ENCODE assay signal across 25 cellular contexts in the genomic region with DNA sequence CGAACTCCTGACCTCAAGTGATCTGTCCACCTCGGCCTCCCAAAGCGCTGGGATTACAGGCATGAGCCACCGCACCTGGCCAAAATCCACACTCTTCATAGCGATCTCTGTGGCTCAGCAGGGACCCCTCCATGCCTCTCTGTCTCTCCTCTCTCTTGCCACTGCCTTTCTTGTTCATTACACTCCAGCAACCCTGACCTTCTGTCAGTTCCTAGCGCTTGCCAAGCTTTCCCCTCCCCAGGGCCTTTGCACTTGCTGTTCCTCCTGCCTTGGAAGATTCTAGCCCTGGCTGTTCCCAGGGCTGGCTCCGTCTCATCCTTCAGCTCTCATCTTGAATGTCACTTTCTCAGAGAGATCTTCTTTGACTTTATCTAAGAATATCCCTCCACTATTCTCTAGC. TPM values are rescaled to one million over a fixed set of nuclear protein-coding genes. Genes with fewer than 3 reads are reported as not detected.
"Had no signal": no experiment of that assay in that cellular context is flagged by ENCODE, and none has a peak within 500 bp of the region (broad histone marks: within the 10 kb centered on the region; RNA-seq: fewer than 3 reads in every experiment).

No MANE protein-coding gene starts in this region.

- H3K27ac Mint-ChIP-seq: activated CD4-positive, alpha-beta memory T cell treated with anti-CD3 and anti-CD28 coated beads, Interleukin-2, amount 10 ng/mL, durations not matched to agents 7 days and 5 days; activated CD4-positive, alpha-beta T cell treated with anti-CD3 and anti-CD28 coated beads, Interleukin-2, amount 10 ng/mL, durations not matched to agents 7 days and 5 days; activated naive CD4-positive, alpha-beta T cell treated with anti-CD3 and anti-CD28 coated beads, Interleukin-2, amount 50 U/mL, for 24 hours; activated naive CD8-positive, alpha-beta T cell treated with anti-CD3 and anti-CD28 coated beads, Interleukin-2, amount 50 U/mL, for 24 hours; activated T-helper 17 cell treated with anti-CD3 and anti-CD28 coated beads, Interleukin-2, amount 50 U/mL, for 72 hours; stimulated activated effector memory CD8-positive, alpha-beta T cell treated with anti-CD3 and anti-CD28 coated beads, Interleukin-12 subunit alpha, Interleukin-12 subunit beta, amount 100 ng/mL, for 72 hours; stimulated activated naive CD8-positive, alpha-beta T cell treated with anti-CD3 and anti-CD28 coated beads, Interleukin-15, Interleukin-2, amounts not matched to agents 100 ng/mL and 50 ng/mL, for 24 hours; T-cell; WTC11 had no signal

- H3K4me3 ChIP-seq: gastrocnemius medialis, thyroid gland had no signal

- H3K4me3 Mint-ChIP-seq: activated CD4-positive, alpha-beta memory T cell treated with anti-CD3 and anti-CD28 coated beads, Interleukin-2, amount 10 ng/mL, durations not matched to agents 7 days and 5 days; activated CD4-positive, alpha-beta T cell treated with anti-CD3 and anti-CD28 coated beads, Interleukin-2, amount 10 ng/mL, durations not matched to agents 7 days and 5 days; activated naive CD4-positive, alpha-beta T cell treated with anti-CD3 and anti-CD28 coated beads, Interleukin-2, amount 50 U/mL, for 24 hours; activated naive CD8-positive, alpha-beta T cell treated with anti-CD3 and anti-CD28 coated beads, Interleukin-2, amount 50 U/mL, for 24 hours; activated T-cell treated with anti-CD3 and anti-CD28 coated beads, Interleukin-2, amount 50 U/mL, for 4 hours; activated T-helper 17 cell treated with anti-CD3 and anti-CD28 coated beads, Interleukin-2, amount 50 U/mL, for 72 hours; stimulated activated effector memory CD8-positive, alpha-beta T cell treated with anti-CD3 and anti-CD28 coated beads, Interleukin-12 subunit alpha, Interleukin-12 subunit beta, amount 100 ng/mL, for 72 hours; stimulated activated naive CD8-positive, alpha-beta T cell treated with anti-CD3 and anti-CD28 coated beads, Interleukin-15, Interleukin-2, amounts not matched to agents 100 ng/mL and 50 ng/mL, for 24 hours; T-cell; WTC11 had no signal

- H3K36me3 ChIP-seq: gastrocnemius medialis, thyroid gland had no signal

- ATAC-seq: activated naive CD8-positive, alpha-beta T cell treated with anti-CD3 and anti-CD28 coated beads, Interleukin-2, amount 50 U/mL, for 24 hours; activated T-cell treated with anti-CD3 and anti-CD28 coated beads, Interleukin-2, amount 50 U/mL, for 4 hours; activated T-helper 17 cell treated with anti-CD3 and anti-CD28 coated beads, Interleukin-2, amount 50 U/mL, for 72 hours; gastrocnemius medialis; left cardiac atrium; left ventricle myocardium superior; right cardiac atrium; stimulated activated effector memory CD8-positive, alpha-beta T cell treated with anti-CD3 and anti-CD28 coated beads, Interleukin-12 subunit alpha, Interleukin-12 subunit beta, amount 100 ng/mL, for 72 hours; T-cell; WTC11 had no signal

- H3K9me3 ChIP-seq: gastrocnemius medialis, thyroid gland had no signal

- H3K27me3 ChIP-seq: thyroid gland had no signal

- H3K36me3 Mint-ChIP-seq: activated naive CD4-positive, alpha-beta T cell treated with anti-CD3 and anti-CD28 coated beads, Interleukin-2, amount 50 U/mL, for 24 hours; naive thymus-derived CD4-positive, alpha-beta T cell; stimulated activated effector memory CD8-positive, alpha-beta T cell treated with anti-CD3 and anti-CD28 coated beads, Interleukin-12 subunit alpha, Interleukin-12 subunit beta, amount 100 ng/mL, for 72 hours; T-cell; WTC11 had no signal

- DNase-seq: activated CD4-positive, alpha-beta memory T cell treated with anti-CD3 and anti-CD28 coated beads, Interleukin-2, amount 10 ng/mL, durations not matched to agents 7 days and 5 days; activated CD4-positive, alpha-beta T cell treated with anti-CD3 and anti-CD28 coated beads for 1 hour; activated CD8-positive, alpha-beta memory T cell treated with anti-CD3 and anti-CD28 coated beads, Interleukin-2, amount 50 U/mL, for 48 hours; activated naive CD8-positive, alpha-beta T cell treated with anti-CD3 and anti-CD28 coated beads, Interleukin-2, amount 50 U/mL, for 24 hours; activated T-cell treated with anti-CD3 and anti-CD28 coated beads, Interleukin-2, amount 50 U/mL, for 4 hours; dorsolateral prefrontal cortex; effector memory CD4-positive, alpha-beta T cell; gastrocnemius medialis; glutamatergic neuron; left cardiac atrium; left ventricle myocardium superior; midbrain; naive thymus-derived CD4-positive, alpha-beta T cell; right cardiac atrium; stimulated activated CD4-positive, alpha-beta T cell treated with anti-CD3 and anti-CD28 coated beads, Interleukin-4, amount 100 ng/mL, for 24 hours; T-cell; thyroid gland had no signal

- H3K9me3 Mint-ChIP-seq: activated CD4-positive, alpha-beta memory T cell treated with anti-CD3 and anti-CD28 coated beads, Interleukin-2, amount 10 ng/mL, durations not matched to agents 7 days and 5 days; activated CD4-positive, alpha-beta T cell treated with anti-CD3 and anti-CD28 coated beads, Interleukin-2, amount 10 ng/mL, durations not matched to agents 7 days and 5 days; activated naive CD4-positive, alpha-beta T cell treated with anti-CD3 and anti-CD28 coated beads, Interleukin-2, amount 50 U/mL, for 24 hours; activated naive CD8-positive, alpha-beta T cell treated with anti-CD3 and anti-CD28 coated beads, Interleukin-2, amount 50 U/mL, for 24 hours; activated T-cell treated with anti-CD3 and anti-CD28 coated beads, Interleukin-2, amount 50 U/mL, for 4 hours; activated T-helper 17 cell treated with anti-CD3 and anti-CD28 coated beads, Interleukin-2, amount 50 U/mL, for 72 hours; naive thymus-derived CD4-positive, alpha-beta T cell; stimulated activated effector memory CD8-positive, alpha-beta T cell treated with anti-CD3 and anti-CD28 coated beads, Interleukin-12 subunit alpha, Interleukin-12 subunit beta, amount 100 ng/mL, for 72 hours; stimulated activated naive CD8-positive, alpha-beta T cell treated with anti-CD3 and anti-CD28 coated beads, Interleukin-15, Interleukin-2, amounts not matched to agents 100 ng/mL and 50 ng/mL, for 24 hours; T-cell; WTC11 had no signal

- H3K27me3 Mint-ChIP-seq: activated CD4-positive, alpha-beta T cell treated with anti-CD3 and anti-CD28 coated beads, Interleukin-2, amount 10 ng/mL, durations not matched to agents 7 days and 5 days; activated naive CD4-positive, alpha-beta T cell treated with anti-CD3 and anti-CD28 coated beads, Interleukin-2, amount 50 U/mL, for 24 hours; activated naive CD8-positive, alpha-beta T cell treated with anti-CD3 and anti-CD28 coated beads, Interleukin-2, amount 50 U/mL, for 24 hours had no signal

- H3K27ac ChIP-seq: gastrocnemius medialis, thyroid gland had no signal

RNA-seq across cellular contexts. Expression of a gene that starts 39.0 kb away (rescaled TPM):
- total RNA-seq: epithelial cell of proximal tubule, urinary bladder had no signal
